In genomic region chr2:182946949-182947348, GRCh38 we compare ENCODE assay signal across 15 cellular contexts.
DNase-seq lines count a peak whose midpoint lies in the region; ATAC-seq, FAIRE-seq and TF ChIP-seq lines count a peak whose summit lies in the region.
"Had no signal": no experiment of that assay in that cellular context is flagged by ENCODE, and none has a peak within 500 bp of the region (broad histone marks: within the 10 kb centered on the region; RNA-seq: fewer than 3 reads in every experiment).

No MANE protein-coding gene starts in this region.

- intact Hi-C loops in PC-9 (cut with micrococcal nuclease; ENCODE audit: unreplicated experiment): no loop called here

- H3F3A ChIP-seq in PC-9 (ENCODE audit: insufficient read depth, low read depth): peaks cover 46% of the 10 kb centered on the region

- TF ChIP-seq POLR2A in A549 (IDR thresholded peaks at IDR 0.05; ENCODE audit: low read length): no peak

- H3K79me2 ChIP-seq in PC-9 (ENCODE audit: low read depth): no peaks in the 10 kb centered on the region; the same call in 1 of the 2 replicates

- TF ChIP-seq CTCF in A549 (IDR thresholded peaks at IDR 0.05) (no peak), HEK293 (tag by site-specific recombination; IDR thresholded peaks at IDR 0.05) (no peak), PC-9 (conservative IDR thresholded peaks at IDR 0.05) (no peak), fibroblast of villous mesenchyme (IDR thresholded peaks at IDR 0.05; ENCODE audit: insufficient read depth, low read depth, low read length) (no peak)

- no peak for TF ChIP-seq EP300 in A549 (IDR thresholded peaks at IDR 0.05)

- DNase-seq in A549 (ENCODE audit: low read depth in 1 of 2, low spot score in 1 of 2): no peak
- no peak for DNase-seq in PC-9
- DNase-seq in fibroblast of villous mesenchyme (ENCODE audit: low read depth): peak; percentile 40
- no peak for DNase-seq in activated CD8-positive, alpha-beta memory T cell treated with anti-CD3 and anti-CD28 coated beads, Interleukin-2, amount 50 U/mL, for 48 hours
- no peak for DNase-seq in globus pallidus (ENCODE audit: low spot score)
- no peak for DNase-seq in nucleus accumbens (lab: John Stamatoyannopoulos, UW)
- DNase-seq in mucosa of gallbladder (ENCODE audit: low spot score): no peak
- DNase-seq: activated T-cell treated with anti-CD3 and anti-CD28 coated beads, Interleukin-2, amount 50 U/mL, for 72 hours; MG63; NCI-H446; SHP77 treated with DMSO at 0.1 percent for 48 hours; stimulated activated CD4-positive, alpha-beta T cell treated with anti-CD3 and anti-CD28 coated beads, Interleukin-4, amount 100 ng/mL, for 24 hours; stimulated activated naive CD4-positive, alpha-beta T cell had no signal

- no peaks in the 10 kb centered on the region for H3K27me3 ChIP-seq in PC-9 (ENCODE audit: insufficient read depth, low read depth)
- H3K27me3 ChIP-seq: ascending aorta, MG63 had no signal

- H3K9me2 ChIP-seq in PC-9 (ENCODE audit: insufficient read depth): no peaks in the 10 kb centered on the region

- CTCF ChIA-PET in A549 (lab: Yijun Ruan, JAX): no interaction called here
- CTCF ChIA-PET in HEK293 (lab: Yijun Ruan, JAX): interaction anchor here (0.6 to 1.5 kb wide), 2 partner anchors 32 to 165 kb away, joined by 3 read pairs; no protein-coding TSS in a partner anchor
- CTCF ChIA-PET in PC-9 (lab: Charles Lee): interaction anchor here (0.6 kb wide), 1 partner anchor 188 kb away, joined by 3 read pairs; no protein-coding TSS in a partner anchor

- TF ChIP-seq RAD21 in A549 (conservative IDR thresholded peaks at IDR 0.05 in 1 of 2, IDR thresholded peaks at IDR 0.05 in 1 of 2): no peak

- FAIRE-seq in A549 (lab: Jason Lieb, UNC): no peak

- H3K27ac ChIP-seq in A549: peak overlapping the region; percentile 1 to 54; a peak in 3 of 6 replicates
- H3K27ac ChIP-seq in HEK293 (ENCODE audit: extremely low read depth, low read depth, low read length): no peak overlapping the region
- H3K27ac ChIP-seq in PC-9: 0 out of 2 replicates have a peak overlapping the region, but pooled peaks have one; percentile 1
- H3K27ac ChIP-seq: ascending aorta had no signal

- H3K4me2 ChIP-seq in A549 (peak overlapping the region; percentile 27), PC-9 (no peak overlapping the region)

- H3K4me1 ChIP-seq in A549 (peaks cover 37% of the 10 kb centered on the region), HEK293 (ENCODE audit: control insufficient read depth, insufficient read depth, low read length) (no peaks in the 10 kb centered on the region), PC-9 (replicated peaks; ENCODE audit: insufficient read depth) (peaks cover 11% of the 10 kb centered on the region)

- no peak overlapping the region for H2AFZ ChIP-seq in PC-9

- H3K36me3 ChIP-seq in HEK293 (ENCODE audit: control insufficient read depth in 2 of 2, insufficient read depth in 1 of 2, low read length in 2 of 2): peaks cover 0 to 40% of the 10 kb centered on the region in 2 experiments; a peak in 2 of 3 replicates
- H3K36me3 ChIP-seq in PC-9 (ENCODE audit: low read depth): peaks cover 54% of the 10 kb centered on the region

- BruUV-seq in PC-9 (replicated peaks; lab: Mats Ljungman, UMichigan): no TSS peak

- ATAC-seq in A549: peak in 1 of 2 experiments; percentile 22; a peak in 3 of 6 replicates
- ATAC-seq: activated T-cell treated with anti-CD3 and anti-CD28 coated beads, Interleukin-2, amount 50 U/mL, for 72 hours had no signal

- H4K20me1 ChIP-seq in PC-9 (ENCODE audit: insufficient read depth): peaks cover 15% of the 10 kb centered on the region; the same call in 1 of the 2 replicates

- POLR2A ChIA-PET in A549 (lab: Yijun Ruan, JAX): no interaction called here
- POLR2A ChIA-PET in HEK293 (lab: Yijun Ruan, JAX): no interaction called here
- POLR2A ChIA-PET in PC-9 (lab: Charles Lee; ENCODE audit: unreplicated experiment): no interaction called here

- no peaks in the 10 kb centered on the region for H3K9me3 ChIP-seq in A549
- no peaks in the 10 kb centered on the region for H3K9me3 ChIP-seq in HEK293 (ENCODE audit: control insufficient read depth, insufficient read depth, low read depth, low read length)
- no peaks in the 10 kb centered on the region for H3K9me3 ChIP-seq in PC-9 (ENCODE audit: insufficient read depth, low read depth)
- H3K9me3 ChIP-seq: ascending aorta, MG63 had no signal

- H3K4me3 ChIP-seq in A549 (no peak overlapping the region), HEK293 (ENCODE audit: low read depth, low read length) (no peak overlapping the region), PC-9 (no peak overlapping the region), fibroblast of villous mesenchyme (ENCODE audit: low read depth, low read length) (no peak overlapping the region)
- H3K4me3 ChIP-seq: ascending aorta, MG63 had no signal

- 35% methylated on average over 1 of the region's 1 CpG for WGBS in A549 (ENCODE audit: missing lambda C conversion rate)

TF ChIP-seq in A549, 52 proteins besides CTCF, POLR2A, EP300 and RAD21 (continues in another document):
- no peak for TF ChIP-seq MYC (IDR thresholded peaks at IDR 0.05; ENCODE audit: borderline replicate concordance, low read length)
- no peak for TF ChIP-seq NPAS2 (CRISPR knock-in tag; IDR thresholded peaks at IDR 0.05; ENCODE audit: borderline replicate concordance)
- no peak for TF ChIP-seq TFCP2L1 (CRISPR knock-in tag; IDR thresholded peaks at IDR 0.05)
- no peak for TF ChIP-seq ATOH8 (CRISPR knock-in tag; IDR thresholded peaks at IDR 0.05; ENCODE audit: low read depth)
- TF ChIP-seq HOXB13 (CRISPR knock-in tag; IDR thresholded peaks at IDR 0.05; ENCODE audit: low read depth): no peak
- TF ChIP-seq HOXA7 (CRISPR knock-in tag; IDR thresholded peaks at IDR 0.05): no peak
- no peak for TF ChIP-seq ELK1 (IDR thresholded peaks at IDR 0.05; ENCODE audit: low read depth, low read length)
- no peak for TF ChIP-seq PBX3 (IDR thresholded peaks at IDR 0.05)

TF ChIP-seq in HEK293, 187 proteins besides CTCF, POLR2A, EP300 and RAD21 (continues in another document):
- no peak for TF ChIP-seq ZNF416 (tag by site-specific recombination; IDR thresholded peaks at IDR 0.05)
- 0 out of 2 replicates have a peak, but pooled peaks have one; percentile 14 for TF ChIP-seq IKZF3 (tag by site-specific recombination; IDR thresholded peaks at IDR 0.05)
- 0 out of 2 replicates have a peak, but pooled peaks have one; percentile 35 for TF ChIP-seq MZF1 (tag by site-specific recombination; IDR thresholded peaks at IDR 0.05; ENCODE audit: borderline replicate concordance)
- peak; percentile 48; the same call in 1 of the 2 replicates for TF ChIP-seq PRDM6 (tag by site-specific recombination; IDR thresholded peaks at IDR 0.05)
- 0 out of 2 replicates have a peak, but pooled peaks have one; percentile 34 for TF ChIP-seq SP7 (tag by site-specific recombination; IDR thresholded peaks at IDR 0.05)
- TF ChIP-seq PRDM10 (tag by site-specific recombination; IDR thresholded peaks at IDR 0.05): peak; percentile 52
- 0 out of 2 replicates have a peak, but pooled peaks have one; percentile 24 for TF ChIP-seq ZBTB17 (tag by site-specific recombination; IDR thresholded peaks at IDR 0.05)
- TF ChIP-seq ZBTB44 (tag by site-specific recombination; IDR thresholded peaks at IDR 0.05): no peak
